14 cellular contexts compared by ENCODE assay signal in the genomic region with DNA sequence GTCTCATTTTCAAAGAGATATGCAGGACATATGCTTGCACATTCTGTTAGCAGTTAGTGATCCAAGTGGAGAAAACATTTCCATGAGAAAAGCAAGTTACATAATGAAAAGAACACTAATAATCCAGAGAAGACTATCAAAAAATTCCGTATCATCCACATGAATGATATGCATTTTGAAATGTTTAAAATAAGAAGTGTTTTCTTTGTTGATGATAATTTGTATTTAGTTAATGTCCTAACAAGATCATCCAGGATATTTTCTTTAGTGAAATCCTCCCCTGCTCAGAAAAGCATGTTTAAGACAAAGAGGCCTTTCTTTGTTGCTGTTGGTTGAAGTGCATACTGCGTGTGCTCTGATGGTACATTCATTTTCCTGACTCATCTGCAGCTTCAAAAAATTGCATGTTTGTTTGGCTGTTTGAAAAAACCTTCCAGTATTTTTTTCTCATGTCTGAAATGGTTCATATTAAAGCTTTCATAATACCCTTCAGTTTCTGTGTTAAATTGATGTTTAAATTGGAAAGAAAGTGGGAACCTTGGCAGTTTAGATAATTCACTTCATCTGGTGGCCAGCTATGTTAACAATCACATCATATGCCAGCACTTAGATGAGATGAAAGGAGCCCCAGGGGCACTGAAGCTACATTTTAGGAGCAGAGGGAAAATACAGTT.
A peak's percentile ranks its signal among the peaks of the same experiment; 100 is the strongest.
DNase-seq lines count a peak whose midpoint lies in the region.
"Had no signal": no experiment of that assay in that cellular context is flagged by ENCODE, and none has a peak within 500 bp of the region (broad histone marks: within the 10 kb centered on the region; RNA-seq: fewer than 3 reads in every experiment).

No MANE protein-coding gene starts in this region.

- CTCF ChIA-PET in CD4-positive, alpha-beta memory T cell (lab: Charles Lee; ENCODE audit: partially characterized antibody): interaction anchor here (0.6 kb wide), 1 partner anchor 696 kb away, joined by 3 read pairs; no protein-coding TSS in a partner anchor

- POLR2A ChIA-PET in CD4-positive, alpha-beta memory T cell (lab: Charles Lee; ENCODE audit: partially characterized antibody): no interaction called here

- no peak overlapping the region for H3K27ac ChIP-seq in CD4-positive, alpha-beta memory T cell (ENCODE audit: low read depth, low read length)
- H3K27ac ChIP-seq: VCaP had no signal

- no peaks in the 10 kb centered on the region for H3K36me3 ChIP-seq in CD4-positive, alpha-beta memory T cell (ENCODE audit: insufficient read depth, low read length)

- no peaks in the 10 kb centered on the region for H3K4me1 ChIP-seq in CD4-positive, alpha-beta memory T cell (ENCODE audit: insufficient read depth, low read length)

- no peaks in the 10 kb centered on the region for H3K27me3 Mint-ChIP-seq in T-helper 2 cell treated with Interferon-gamma antibody and Interleukin-4, amounts not matched to agents 5 μg/mL and 100 μg/mL, for 36 hours (ENCODE audit: low read depth)
- H3K27me3 Mint-ChIP-seq in CD4-positive, alpha-beta memory T cell: no peaks in the 10 kb centered on the region

- no peaks in the 10 kb centered on the region for H3K36me3 Mint-ChIP-seq in T-helper 2 cell treated with Interferon-gamma antibody and Interleukin-4, amounts not matched to agents 5 μg/mL and 100 μg/mL, for 36 hours (ENCODE audit: low read depth)
- no peaks in the 10 kb centered on the region for H3K36me3 Mint-ChIP-seq in CD4-positive, alpha-beta memory T cell
- H3K36me3 Mint-ChIP-seq: stimulated activated effector memory CD8-positive, alpha-beta T cell treated with anti-CD3 and anti-CD28 coated beads, Interleukin-12 subunit alpha, Interleukin-12 subunit beta, amount 100 ng/mL, for 72 hours had no signal

- H3K4me3 ChIP-seq in CD4-positive, alpha-beta memory T cell (ENCODE audit: low read length in 2 of 2): no peak overlapping the region

- H3K9me3 Mint-ChIP-seq in T-helper 2 cell treated with Interferon-gamma antibody and Interleukin-4, amounts not matched to agents 5 μg/mL and 100 μg/mL, for 36 hours: peaks cover 5% of the 10 kb centered on the region
- peaks cover 0 to 2% (median 0%) of the 10 kb centered on the region in 8 donors for H3K9me3 Mint-ChIP-seq in CD4-positive, alpha-beta memory T cell
- H3K9me3 Mint-ChIP-seq: activated T-cell treated with anti-CD3 and anti-CD28 coated beads, Interleukin-2, amount 50 U/mL, for 72 hours had no signal

- intact Hi-C loops in CD4-positive, alpha-beta memory T cell (cut with micrococcal nuclease): no loop called here

- H3K27me3 ChIP-seq in CD4-positive, alpha-beta memory T cell (ENCODE audit: insufficient read depth, low read length): no peaks in the 10 kb centered on the region

- no peaks in the 10 kb centered on the region for H3K9me3 ChIP-seq in CD4-positive, alpha-beta memory T cell (ENCODE audit: control insufficient read depth in 1 of 2, low read length in 2 of 2)

- no peaks in the 10 kb centered on the region for H3K4me1 Mint-ChIP-seq in T-helper 2 cell treated with Interferon-gamma antibody and Interleukin-4, amounts not matched to agents 5 μg/mL and 100 μg/mL, for 36 hours (ENCODE audit: low read depth)
- no peaks in the 10 kb centered on the region for H3K4me1 Mint-ChIP-seq in CD4-positive, alpha-beta memory T cell
- H3K4me1 Mint-ChIP-seq: stimulated activated effector memory CD8-positive, alpha-beta T cell treated with anti-CD3 and anti-CD28 coated beads, Interleukin-12 subunit alpha, Interleukin-12 subunit beta, amount 100 ng/mL, for 72 hours had no signal

- peak; percentile 26 for DNase-seq in AG08395 (ENCODE audit: low spot score)
- DNase-seq in LHCN-M2 (ENCODE audit: low read depth): peak; percentile 64
- DNase-seq in brain pericyte (ENCODE audit: low read depth, low spot score): peak; percentile 41
- DNase-seq in medulla oblongata (ENCODE audit: extremely low spot score): peak; percentile 26
- DNase-seq in GDM1 (lab: John Stamatoyannopoulos, UW): no peak
- DNase-seq in D341Med (ENCODE audit: low spot score): no peak
- no peak for DNase-seq in T-helper 2 cell treated with Interferon-gamma antibody and Interleukin-4, amounts not matched to agents 5 μg/mL and 100 μg/mL, for 36 hours (ENCODE audit: low spot score)
- no peak for DNase-seq in CD4-positive, alpha-beta memory T cell
- DNase-seq: activated T-cell treated with anti-CD3 and anti-CD28 coated beads, Interleukin-2, amount 50 U/mL, for 72 hours; cortex of kidney; NCI-H1105; stimulated activated CD4-positive, alpha-beta T cell treated with anti-CD3 and anti-CD28 coated beads, Interleukin-15, amount 100 ng/mL, for 24 hours had no signal

- H3K4me3 Mint-ChIP-seq in T-helper 2 cell treated with Interferon-gamma antibody and Interleukin-4, amounts not matched to agents 5 μg/mL and 100 μg/mL, for 36 hours: no peak overlapping the region
- no peak overlapping the region for H3K4me3 Mint-ChIP-seq in CD4-positive, alpha-beta memory T cell
- H3K4me3 Mint-ChIP-seq: activated T-cell treated with anti-CD3 and anti-CD28 coated beads, Interleukin-2, amount 50 U/mL, for 72 hours; stimulated activated effector memory CD8-positive, alpha-beta T cell treated with anti-CD3 and anti-CD28 coated beads, Interleukin-12 subunit alpha, Interleukin-12 subunit beta, amount 100 ng/mL, for 72 hours had no signal

- no peak overlapping the region for H3K27ac Mint-ChIP-seq in T-helper 2 cell treated with Interferon-gamma antibody and Interleukin-4, amounts not matched to agents 5 μg/mL and 100 μg/mL, for 36 hours
- no peak overlapping the region for H3K27ac Mint-ChIP-seq in CD4-positive, alpha-beta memory T cell
- H3K27ac Mint-ChIP-seq: activated T-cell treated with anti-CD3 and anti-CD28 coated beads, Interleukin-2, amount 50 U/mL, for 72 hours; stimulated activated effector memory CD8-positive, alpha-beta T cell treated with anti-CD3 and anti-CD28 coated beads, Interleukin-12 subunit alpha, Interleukin-12 subunit beta, amount 100 ng/mL, for 72 hours had no signal

Comparison
In these comparisons a context has a peak if more than half of its experiments do, and no peak if none do; other contexts are left out.
1. DNase-seq: peak in AG08395 (single experiment), LHCN-M2 (single experiment), brain pericyte (single experiment) and medulla oblongata (single experiment); none in GDM1 (single experiment), D341Med (single experiment), T-helper 2 cell treated with Interferon-gamma antibody and Interleukin-4, amounts not matched to agents 5 μg/mL and 100 μg/mL, for 36 hours (single experiment) and CD4-positive, alpha-beta memory T cell (0 of 5).